ENCODE assay signal across 10 cellular contexts in the genomic region with DNA sequence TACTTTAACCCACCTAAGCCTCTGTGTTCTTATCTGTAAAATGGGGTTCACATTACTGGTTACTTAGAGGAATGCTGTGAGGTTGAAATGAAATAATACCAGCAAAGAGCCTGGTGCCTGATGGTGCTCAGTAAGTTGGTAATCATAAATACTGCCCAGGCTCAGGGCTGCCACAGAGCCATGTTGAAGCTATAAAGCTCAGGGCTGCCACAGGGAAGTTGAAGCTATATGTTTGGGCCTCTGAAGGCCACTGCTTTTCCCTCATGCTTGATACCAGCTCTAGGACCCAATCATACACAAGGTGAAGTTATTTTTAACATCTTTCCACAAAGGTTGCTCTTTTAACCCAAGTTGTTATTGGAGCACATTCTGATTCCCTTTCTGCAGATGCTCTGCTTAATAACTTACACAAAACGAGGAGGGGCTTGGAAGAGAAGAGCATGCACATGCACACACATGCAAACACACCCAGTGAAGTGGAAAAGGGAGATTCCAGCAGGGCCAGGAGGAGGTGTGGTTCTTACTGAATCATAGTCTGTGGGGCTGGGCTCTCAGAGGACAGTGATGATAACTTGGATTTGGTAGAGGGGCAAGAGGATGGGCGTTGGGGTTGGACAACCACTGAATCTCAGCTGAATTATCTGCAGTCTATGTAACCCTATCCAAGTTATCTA. TPM values are rescaled to one million over a fixed set of nuclear protein-coding genes. Genes with fewer than 3 reads are reported as not detected.
DNase-seq lines count a peak whose midpoint lies in the region; ATAC-seq, FAIRE-seq and TF ChIP-seq lines count a peak whose summit lies in the region.
"Had no signal": no experiment of that assay in that cellular context is flagged by ENCODE, and none has a peak within 500 bp of the region (broad histone marks: within the 10 kb centered on the region; RNA-seq: fewer than 3 reads in every experiment).

No MANE protein-coding gene starts in this region.

- no peak overlapping the region for H3K4me3 ChIP-seq in HepG2 (replicated peaks in 1 of 3; ENCODE audit: insufficient read depth in 1 of 3, low read depth in 2 of 3, low read length in 3 of 3)
- no peak overlapping the region for H3K4me3 ChIP-seq in right lobe of liver
- H3K4me3 ChIP-seq in Peyer's patch: no peak overlapping the region
- H3K4me3 ChIP-seq: SK-N-MC had no signal

- H3K36me3 Mint-ChIP-seq in type B pancreatic cell: peaks cover 4% of the 10 kb centered on the region

- H3K79me2 ChIP-seq in HepG2 (ENCODE audit: insufficient read depth, low read length): no peaks in the 10 kb centered on the region

- CTCF ChIA-PET in HepG2 (lab: Yijun Ruan, JAX; ENCODE audit: low intra/inter-chr PET ratio, low total read pairs): no interaction called here

- H3K27me3 ChIP-seq in HepG2 (ENCODE audit: control insufficient read depth in 1 of 2, insufficient read depth in 2 of 2, low read length in 2 of 2) (no peaks in the 10 kb centered on the region), right lobe of liver (no peaks in the 10 kb centered on the region), Peyer's patch (no peaks in the 10 kb centered on the region)

- no peak for TF ChIP-seq POLR2A in HepG2 (IDR thresholded peaks at IDR 0.05; ENCODE audit: insufficient read depth in 1 of 2, low read depth in 2 of 2, low read length in 2 of 2)
- TF ChIP-seq POLR2A in right lobe of liver (IDR thresholded peaks at IDR 0.05): no peak
- no peak for TF ChIP-seq POLR2A in Peyer's patch (IDR thresholded peaks at IDR 0.05)

- no TSS peak for BruUV-seq in HepG2 (replicated peaks; lab: Mats Ljungman, UMichigan)

- intact Hi-C loops in HepG2 (cut with micrococcal nuclease; ENCODE audit: unreplicated experiment): no loop called here
- intact Hi-C loops in right lobe of liver (cut with DNase I): no loop called here

- no peak overlapping the region for H3K9ac ChIP-seq in HepG2 (ENCODE audit: insufficient read depth, low read depth, low read length)

- no peaks in the 10 kb centered on the region for H3K27me3 Mint-ChIP-seq in type B pancreatic cell

- H3K4me2 ChIP-seq in HepG2 (ENCODE audit: low read depth, low read length): no peak overlapping the region

- no peak overlapping the region for H3K4me3 Mint-ChIP-seq in type B pancreatic cell

- POLR2A ChIA-PET in HepG2 (lab: Yijun Ruan, JAX): no interaction called here

- H3K27ac ChIP-seq in HepG2 (ENCODE audit: extremely low read length, insufficient read depth, low read length) (no peak overlapping the region), right lobe of liver (no peak overlapping the region), Peyer's patch (peak overlapping the region in 1 of 4 donors; percentile 57)
- H3K27ac ChIP-seq: SK-N-MC had no signal

- FAIRE-seq in HepG2 (lab: Jason Lieb, UNC): no peak
- no peak for FAIRE-seq in frontal cortex (lab: Jason Lieb, UNC)

- no peaks in the 10 kb centered on the region for H3K9me3 Mint-ChIP-seq in type B pancreatic cell

- TF ChIP-seq RAD21 in HepG2 (CRISPR knock-in tag; IDR thresholded peaks at IDR 0.05): no peak

- H3K9me3 ChIP-seq in HepG2 (ENCODE audit: low read length) (no peaks in the 10 kb centered on the region), right lobe of liver (no peaks in the 10 kb centered on the region), Peyer's patch (no peaks in the 10 kb centered on the region)

- TF ChIP-seq EP300 in HepG2 (IDR thresholded peaks at IDR 0.05; ENCODE audit: low read depth in 2 of 2, low read length in 2 of 2) (no peak), HepG2 (CRISPR knock-in tag; IDR thresholded peaks at IDR 0.05; ENCODE audit: borderline replicate concordance) (no peak)

- no peak for ATAC-seq in HepG2
- no peak for ATAC-seq in right lobe of liver
- ATAC-seq in HG02798 (IDR thresholded peaks at IDR 0.05; ENCODE audit: poor library complexity, unreplicated experiment): peak; percentile 85

- H3K27ac Mint-ChIP-seq in type B pancreatic cell: peak overlapping the region; percentile 27

- H3K4me1 ChIP-seq in HepG2 (ENCODE audit: insufficient read depth, low read length) (peaks cover 26% of the 10 kb centered on the region), right lobe of liver (peaks cover 0 to 5% (median 1%) of the 10 kb centered on the region in 4 donors), Peyer's patch (peaks cover 0 to 6% (median 0%) of the 10 kb centered on the region in 4 donors)

- no peak for DNase-seq in HepG2 (ENCODE audit: low spot score)
- DNase-seq in right lobe of liver: no peak
- DNase-seq in Peyer's patch: peak in 2 of 3 donors; percentile 52 to 55
- DNase-seq in type B pancreatic cell (ENCODE audit: extremely low spot score, unreplicated experiment): no peak
- no peak for DNase-seq in dedifferentiated amniotic fluid mesenchymal stem cell (ENCODE audit: extremely low spot score)
- no peak for DNase-seq in frontal cortex (ENCODE audit: low spot score in 2 of 2)
- DNase-seq in NCI-H2196 treated with DMSO at 0.1 percent for 48 hours (lab: John Stamatoyannopoulos, UW; ENCODE audit: unreplicated experiment): no peak
- DNase-seq: stimulated activated CD4-positive, alpha-beta T cell treated with anti-CD3 and anti-CD28 coated beads, Interleukin-4, amount 100 ng/mL, for 24 hours had no signal

- 74% methylated on average over 2 of the region's 2 CpGs for WGBS in HepG2 (ENCODE audit: low lambda C conversion rate)
- WGBS in right lobe of liver (ENCODE audit: insufficient coverage, low coverage, low lambda C conversion rate, missing lambda C conversion rate): 49% methylated on average over 2 of the region's 2 CpGs

- in situ Hi-C loops in HepG2 (cut with HindIII; ENCODE audit: extremely low pct_ligation_motif_present, low pct_unique_long_range_greater_than_20kb): loop anchor here (25.0 kb wide), 1 partner anchor 1136 kb away; a partner anchor contains a TSS

- H3K36me3 ChIP-seq in HepG2 (replicated peaks in 1 of 2; ENCODE audit: control insufficient read depth in 1 of 2, insufficient read depth in 2 of 2, low read length in 2 of 2): 0 out of 5 replicates have a peak, but pooled peaks cover 0 to 9% of the 10 kb centered on the region in 2 experiments
- peaks cover 0 to 94% (median 31%) of the 10 kb centered on the region in 4 donors for H3K36me3 ChIP-seq in right lobe of liver
- H3K36me3 ChIP-seq in Peyer's patch: peaks cover 0 to 92% (median 0%) of the 10 kb centered on the region in 3 donors

- peaks cover 2% of the 10 kb centered on the region for H3K4me1 Mint-ChIP-seq in type B pancreatic cell (ENCODE audit: unreplicated experiment)

- H2AFZ ChIP-seq in HepG2 (ENCODE audit: low read length): no peak overlapping the region

- no peak for TF ChIP-seq CTCF in HepG2 (CRISPR knock-in tag; IDR thresholded peaks at IDR 0.05)
- no peak for TF ChIP-seq CTCF in right lobe of liver (IDR thresholded peaks at IDR 0.05)
- TF ChIP-seq CTCF in Peyer's patch (IDR thresholded peaks at IDR 0.05): no peak
- TF ChIP-seq CTCF in type B pancreatic cell (conservative IDR thresholded peaks at IDR 0.05): no peak

- H4K20me1 ChIP-seq in HepG2 (ENCODE audit: insufficient read depth, low read length): no peaks in the 10 kb centered on the region

TF ChIP-seq in HepG2, 621 proteins besides CTCF, POLR2A, EP300 and RAD21:
- TF ChIP-seq CREM (IDR thresholded peaks at IDR 0.05) (no peak), CREM (CRISPR knock-in tag; IDR thresholded peaks at IDR 0.05) (no peak), ZNF629 (CRISPR knock-in tag; conservative IDR thresholded peaks at IDR 0.05) (0 out of 2 replicates have a peak, but pooled peaks have one; percentile 40)
TF ChIP-seq in HepG2: peak in this region for 1.

RNA-seq across cellular contexts. Expression of a gene that starts 17.4 kb away (rescaled TPM):
- 19.1 and 29.0 TPM in 2 replicates for total RNA-seq in HepG2 (2016; rRNA removed; fragmentation: Illumina TruSeq; extraction: Trizol)
- 1.6 and 2.3 TPM in 2 replicates for total RNA-seq in HepG2 (2016; cell fraction: cytosol; rRNA removed; fragmentation: Illumina TruSeq; extraction: Trizol; ENCODE audit: low read depth)
- 18.9 and 31.1 TPM in 2 replicates for total RNA-seq in HepG2 (2016; cell fraction: insoluble cytoplasmic fraction; rRNA removed; fragmentation: Illumina TruSeq; extraction: Trizol)
- total RNA-seq in HepG2 (2016; cell fraction: membrane; rRNA removed; fragmentation: Illumina TruSeq; extraction: Trizol): 3.5 and 4.4 TPM in 2 replicates
- total RNA-seq in HepG2 (2016; cell fraction: nucleus; rRNA removed; fragmentation: Illumina TruSeq; extraction: Trizol): 20.2 and 22.3 TPM in 2 replicates
- polyA plus RNA-seq in HepG2 (2011; rRNA removed): 9.0 and 11.8 TPM in 2 replicates
- 4.3 and 7.9 TPM in 2 replicates for polyA plus RNA-seq in HepG2 (2011; cell fraction: cytosol; rRNA removed)
- polyA plus RNA-seq in HepG2 (2011; cell fraction: nucleus; rRNA removed): 9.8 and 15.0 TPM in 2 replicates
- 4.6 and 5.2 TPM in 2 replicates for polyA plus RNA-seq in HepG2 (2012)
- 0.84 and 1.1 TPM in 2 replicates for polyA plus RNA-seq in HepG2 (2016; cell fraction: cytosol; fragmentation: Illumina TruSeq; extraction: Trizol; ENCODE audit: low read depth)
- polyA plus RNA-seq in HepG2 (2016; cell fraction: insoluble cytoplasmic fraction; fragmentation: Illumina TruSeq; extraction: Trizol; ENCODE audit: low read depth): 12.0 and 13.5 TPM in 2 replicates
- 1.2 and 1.3 TPM in 2 replicates for polyA plus RNA-seq in HepG2 (2016; cell fraction: membrane; fragmentation: Illumina TruSeq; extraction: Trizol; ENCODE audit: low read depth)
- polyA plus RNA-seq in HepG2 (2016; cell fraction: nucleus; fragmentation: Illumina TruSeq; extraction: Trizol; ENCODE audit: insufficient read depth, low read depth): 18.1 and 19.5 TPM in 2 replicates
- 11.0 and 43.0 TPM in 2 replicates for polyA minus RNA-seq in HepG2 (2011; rRNA and poly(A)+ RNA removed; ENCODE audit: low replicate concordance)
- polyA minus RNA-seq in HepG2 (2011; cell fraction: cytosol; rRNA and poly(A)+ RNA removed): 8.9 and 14.8 TPM in 2 replicates
- polyA minus RNA-seq in HepG2 (2011; cell fraction: nucleus; rRNA and poly(A)+ RNA removed): 35.8 and 42.8 TPM in 2 replicates
- total RNA-seq in right lobe of liver: 100 to 1,000 TPM in 1 of 6 experiments, 10 to 100 TPM in 5; 35.2 to 111 (median 37.3) TPM
- 100 to 1,000 TPM in 2 of 4 donors, 10 to 100 TPM in 2; 73.0 to 242 (median 92.5) TPM for total RNA-seq in Peyer's patch
- 20.7 and 27.1 TPM in 2 replicates for total RNA-seq in type B pancreatic cell (ENCODE audit: low replicate concordance)
- total RNA-seq in frontal cortex: 7.3 TPM

Comparison
In these comparisons a context has a peak if more than half of its experiments do, and no peak if none do; other contexts are left out.
1. DNase-seq: peak in Peyer's patch (2 of 3); none in HepG2 (single experiment), right lobe of liver (0 of 3), type B pancreatic cell (single experiment), dedifferentiated amniotic fluid mesenchymal stem cell (single experiment), frontal cortex (0 of 2) and NCI-H2196 treated with DMSO at 0.1 percent for 48 hours (single experiment).